8 cellular contexts compared by ENCODE assay signal in genomic region chr2:37648316-37649011, GRCh38. TPM values are rescaled to one million over a fixed set of nuclear protein-coding genes. Genes with fewer than 3 reads are reported as not detected.
DNase-seq lines count a peak whose midpoint lies in the region; ATAC-seq, FAIRE-seq and TF ChIP-seq lines count a peak whose summit lies in the region.

No MANE protein-coding gene starts in this region.

- 0 out of 2 replicates have a peak overlapping the region, but pooled peaks have one; percentile 0 for H3K18ac ChIP-seq in IMR-90 (ENCODE audit: low read depth, low read length)

- peak overlapping the region; percentile 80 for H3K27ac Mint-ChIP-seq in activated CD4-positive, alpha-beta T cell treated with anti-CD3 and anti-CD28 coated beads, Interleukin-2, amount 10 ng/mL, durations not matched to agents 7 days and 5 days

- no peak for TF ChIP-seq RAD21 in IMR-90 (IDR thresholded peaks at IDR 0.05; ENCODE audit: low read length)

- H2BK5ac ChIP-seq in IMR-90 (ENCODE audit: low read depth, low read length, poor library complexity, severe bottlenecking), result peak overlapping the region; percentile 76

- ATAC-seq in IMR-90 (ENCODE audit: low read depth), result peak; percentile 8

- intact Hi-C loops in IMR-90 (cut with micrococcal nuclease), result no loop called here
- intact Hi-C loops in head of caudate nucleus (cut with DNase I), result no loop called here

- TF ChIP-seq POLR2A in IMR-90 (IDR thresholded peaks at IDR 0.05; ENCODE audit: low read depth, low read length), result no peak

- peak overlapping the region in 1 of 2 experiments; percentile 22; a peak in 2 of 4 replicates for H4K8ac ChIP-seq in IMR-90 (ENCODE audit: low read depth in 2 of 2, low read length in 2 of 2)

- peaks cover 20% of the 10 kb centered on the region for H3K9me3 Mint-ChIP-seq in activated CD4-positive, alpha-beta T cell treated with anti-CD3 and anti-CD28 coated beads, Interleukin-2, amount 10 ng/mL, durations not matched to agents 7 days and 5 days

- no peaks in the 10 kb centered on the region for H3K27me3 Mint-ChIP-seq in activated CD4-positive, alpha-beta T cell treated with anti-CD3 and anti-CD28 coated beads, Interleukin-2, amount 10 ng/mL, durations not matched to agents 7 days and 5 days

- no peak overlapping the region for H2BK15ac ChIP-seq in IMR-90 (ENCODE audit: low read depth, low read length)

- in situ Hi-C loops in IMR-90 (cut with MboI; ENCODE audit: low sequenced_read_pairs), result no loop called here

- H3K4me3 ChIP-seq in IMR-90 (ENCODE audit: insufficient read depth, low read depth, low read length) (no peak overlapping the region), skeletal muscle tissue (ENCODE audit: low read length in 3 of 3) (peak overlapping the region; percentile 7 to 51 (median 49))

- no peak overlapping the region for H2AFZ ChIP-seq in IMR-90 (replicated peaks; ENCODE audit: low read length, poor library complexity)

- H3K27ac ChIP-seq in IMR-90 (ENCODE audit: insufficient read depth, low read length), result peak overlapping the region; percentile 71; the same call in 1 of the 2 replicates
- H3K27ac ChIP-seq in skeletal muscle tissue (ENCODE audit: low read depth, low read length), result peak overlapping the region; percentile 78

- no TSS peak for BruUV-seq in IMR-90 (replicated peaks; lab: Mats Ljungman, UMichigan)

- H3K36me3 ChIP-seq in IMR-90 (ENCODE audit: control insufficient read depth, insufficient read depth, low read length) (peaks cover 62% of the 10 kb centered on the region), skeletal muscle tissue (ENCODE audit: control insufficient read depth in 3 of 3, insufficient read depth in 3 of 3, low read length in 3 of 3) (peaks cover 7 to 10% (median 10%) of the 10 kb centered on the region in 3 donors)

- no peak for TF ChIP-seq CTCF in IMR-90 (conservative IDR thresholded peaks at IDR 0.05; ENCODE audit: low read depth, low read length)

- H3K9me3 ChIP-seq in IMR-90 (ENCODE audit: control insufficient read depth, insufficient read depth, low read length) (no peaks in the 10 kb centered on the region; the same call in 1 of the 2 replicates), skeletal muscle tissue (ENCODE audit: control insufficient read depth in 3 of 3, low read length in 3 of 3) (no peaks in the 10 kb centered on the region)

- H3K79me1 ChIP-seq in IMR-90 (ENCODE audit: low read depth in 1 of 2, low read length in 2 of 2), result peaks cover 15 to 81% of the 10 kb centered on the region in 2 experiments

- no peak overlapping the region for H3K4me3 Mint-ChIP-seq in activated CD4-positive, alpha-beta T cell treated with anti-CD3 and anti-CD28 coated beads, Interleukin-2, amount 10 ng/mL, durations not matched to agents 7 days and 5 days

- H3K23ac ChIP-seq in IMR-90 (ENCODE audit: low read depth, low read length), result no peak overlapping the region

- H3K9ac ChIP-seq in IMR-90 (ENCODE audit: low read depth, low read length), result no peak overlapping the region
- peak overlapping the region in 2 of 3 donors; percentile 4 to 54 for H3K9ac ChIP-seq in skeletal muscle tissue (ENCODE audit: low read depth in 1 of 3, low read length in 3 of 3)

- H3K4me2 ChIP-seq in IMR-90 (ENCODE audit: low read depth, low read length), result no peak overlapping the region

- no peak overlapping the region for H4K91ac ChIP-seq in IMR-90 (ENCODE audit: insufficient read depth, low read depth, low read length)

- no peak overlapping the region for H2AK9ac ChIP-seq in IMR-90 (replicated peaks; ENCODE audit: low read depth, low read length, poor library complexity)

- H3K4ac ChIP-seq in IMR-90 (ENCODE audit: low read depth, low read length), result peak overlapping the region; percentile 28; the same call in 1 of the 2 replicates

- no peak overlapping the region for H3K56ac ChIP-seq in IMR-90 (ENCODE audit: extremely low read depth, insufficient read depth, low read length)

- dilution Hi-C loops in IMR-90 (cut with HindIII; ENCODE audit: low sequenced_read_pairs, unreplicated experiment), result no loop called here

- H2BK120ac ChIP-seq in IMR-90 (ENCODE audit: low read depth, low read length), result no peak overlapping the region

- DNase-seq in IMR-90, result no peak
- DNase-seq in activated CD4-positive, alpha-beta T cell treated with anti-CD3 and anti-CD28 coated beads, Interleukin-2, amount 10 ng/mL, durations not matched to agents 7 days and 5 days, result no peak
- DNase-seq in head of caudate nucleus, result peak in 23 of 42 donors; percentile 18 to 67 (median 42)
- DNase-seq in 8988T, result no peak
- no peak for DNase-seq in GM19239 (ENCODE audit: insufficient read length, low spot score)
- no peak for DNase-seq in islet precursor cell
- DNase-seq in HCEC 1CT, result no peak

- H3K4me1 Mint-ChIP-seq in activated CD4-positive, alpha-beta T cell treated with anti-CD3 and anti-CD28 coated beads, Interleukin-2, amount 10 ng/mL, durations not matched to agents 7 days and 5 days, result peaks cover 80% of the 10 kb centered on the region

- peaks cover 73% of the 10 kb centered on the region for H3K36me3 Mint-ChIP-seq in activated CD4-positive, alpha-beta T cell treated with anti-CD3 and anti-CD28 coated beads, Interleukin-2, amount 10 ng/mL, durations not matched to agents 7 days and 5 days (ENCODE audit: low read depth)

- peak overlapping the region; percentile 51; the same call in 1 of the 2 replicates for H3K14ac ChIP-seq in IMR-90 (replicated peaks; ENCODE audit: low read depth, low read length)

- CTCF ChIA-PET in IMR-90 (lab: Yijun Ruan, JAX), result no interaction called here
- CTCF ChIA-PET in activated CD4-positive, alpha-beta T cell treated with anti-CD3 and anti-CD28 coated beads, Interleukin-2, amount 10 ng/mL, durations not matched to agents 7 days and 5 days (lab: Charles Lee), result interaction anchor here (0.7 to 2.0 kb wide), 16 partner anchors 8 to 184 kb away, joined by 3 to 7 read pairs (median 3); no protein-coding TSS in a partner anchor

- peaks cover 96% of the 10 kb centered on the region for H4K20me1 ChIP-seq in IMR-90 (ENCODE audit: insufficient read depth, low read length)

- 44% methylated on average over 3 of the region's 9 CpGs; no CpG with 5 or more reads in 1 of the 2 experiments for WGBS in IMR-90 (ENCODE audit: extremely low coverage in 2 of 2, insufficient read length in 1 of 2), 2 experiments

- H2AK5ac ChIP-seq in IMR-90 (ENCODE audit: low read depth, low read length), result peak overlapping the region; percentile 72; the same call in 1 of the 2 replicates

- FAIRE-seq in GM19239 (lab: Jason Lieb, UNC), result no peak

- H3K4me1 ChIP-seq in IMR-90 (ENCODE audit: control insufficient read depth, insufficient read depth, low read length) (peaks cover 40% of the 10 kb centered on the region), skeletal muscle tissue (ENCODE audit: control insufficient read depth in 3 of 3, insufficient read depth in 3 of 3, low read length in 3 of 3) (peaks cover 58 to 60% (median 59%) of the 10 kb centered on the region in 3 donors)

- POLR2A ChIA-PET in IMR-90 (lab: Charles Lee; ENCODE audit: unreplicated experiment), result interaction anchor here (0.6 kb wide), 2 partner anchors 253 to 408 kb away, joined by 7 to 11 read pairs; no protein-coding TSS in a partner anchor
- POLR2A ChIA-PET in activated CD4-positive, alpha-beta T cell treated with anti-CD3 and anti-CD28 coated beads, Interleukin-2, amount 10 ng/mL, durations not matched to agents 7 days and 5 days (lab: Charles Lee), result interaction anchor here (0.7 kb wide), 1 partner anchor 272 kb away, joined by 4 read pairs; no protein-coding TSS in a partner anchor

- peak overlapping the region; percentile 6; the same call in 1 of the 2 replicates for H4K5ac ChIP-seq in IMR-90 (ENCODE audit: low read depth, low read length)

- no peak overlapping the region for H2BK20ac ChIP-seq in IMR-90 (ENCODE audit: low read depth, low read length)

- peaks cover 49% of the 10 kb centered on the region for H3K9me1 ChIP-seq in IMR-90 (ENCODE audit: insufficient read depth, low read length)

- H3K27me3 ChIP-seq in IMR-90 (ENCODE audit: control insufficient read depth, insufficient read depth, low read length) (no peaks in the 10 kb centered on the region), skeletal muscle tissue (ENCODE audit: control insufficient read depth in 3 of 3, insufficient read depth in 3 of 3, low read length in 3 of 3) (no peaks in the 10 kb centered on the region)

TF ChIP-seq in IMR-90, 13 proteins besides CTCF, POLR2A, EP300 and RAD21:
- TF ChIP-seq FOS (IDR thresholded peaks at IDR 0.05; ENCODE audit: low read depth, low read length) (no peak), MAFK (IDR thresholded peaks at IDR 0.05; ENCODE audit: low read depth, low read length) (no peak), MAZ (IDR thresholded peaks at IDR 0.05; ENCODE audit: borderline replicate concordance, low read depth, low read length) (no peak), SMC3 (IDR thresholded peaks at IDR 0.05; ENCODE audit: low read depth, low read length) (no peak), RCOR1 (IDR thresholded peaks at IDR 0.05; ENCODE audit: insufficient replicate concordance, low read length) (no peak), NFE2L2 (IDR thresholded peaks at IDR 0.05; ENCODE audit: low read depth, low read length) (no peak), BHLHE40 (IDR thresholded peaks at IDR 0.05; ENCODE audit: low read depth, low read length) (no peak), RFX5 (IDR thresholded peaks at IDR 0.05; ENCODE audit: low read depth, low read length) (no peak), CEBPB (IDR thresholded peaks at IDR 0.05; ENCODE audit: low read depth, low read length) (no peak)
- TF ChIP-seq, protein P1, sequence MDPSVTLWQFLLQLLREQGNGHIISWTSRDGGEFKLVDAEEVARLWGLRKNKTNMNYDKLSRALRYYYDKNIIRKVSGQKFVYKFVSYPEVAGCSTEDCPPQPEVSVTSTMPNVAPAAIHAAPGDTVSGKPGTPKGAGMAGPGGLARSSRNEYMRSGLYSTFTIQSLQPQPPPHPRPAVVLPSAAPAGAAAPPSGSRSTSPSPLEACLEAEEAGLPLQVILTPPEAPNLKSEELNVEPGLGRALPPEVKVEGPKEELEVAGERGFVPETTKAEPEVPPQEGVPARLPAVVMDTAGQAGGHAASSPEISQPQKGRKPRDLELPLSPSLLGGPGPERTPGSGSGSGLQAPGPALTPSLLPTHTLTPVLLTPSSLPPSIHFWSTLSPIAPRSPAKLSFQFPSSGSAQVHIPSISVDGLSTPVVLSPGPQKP (IDR thresholded peaks at IDR 0.05; ENCODE audit: borderline replicate concordance, low read depth, low read length), result no peak

RNA-seq across cellular contexts. Expression of gene CDC42EP3, which starts 23.0 kb away (rescaled TPM):
- total RNA-seq in IMR-90 (2012; rRNA removed) (152 and 167 TPM in 2 replicates), skeletal muscle tissue (3.7 TPM)
- polyA plus RNA-seq in IMR-90 (2012; rRNA removed), result 177 and 193 TPM in 2 replicates
- 71.7 and 119 TPM in 2 replicates for polyA plus RNA-seq in IMR-90 (2012; cell fraction: cytosol; rRNA removed)
- polyA plus RNA-seq in IMR-90 (2012; cell fraction: nucleus; rRNA removed; ENCODE audit: low replicate concordance), result 63.1 and 123 TPM in 2 replicates
- total RNA-seq in activated CD4-positive, alpha-beta T cell treated with anti-CD3 and anti-CD28 coated beads, Interleukin-2, amount 10 ng/mL, durations not matched to agents 7 days and 5 days, result 10 to 100 TPM; 28.2 to 39.8 TPM

Comparison
In these comparisons a context has a peak if more than half of its experiments do, and no peak if none do; other contexts are left out.
1. DNase-seq: peak in head of caudate nucleus (23 of 42); none in IMR-90 (single experiment), activated CD4-positive, alpha-beta T cell treated with anti-CD3 and anti-CD28 coated beads, Interleukin-2, amount 10 ng/mL, durations not matched to agents 7 days and 5 days (single experiment), 8988T (single experiment), GM19239 (single experiment), islet precursor cell (single experiment) and HCEC 1CT (single experiment).